Comparison of ENCODE assay signal across 1 cellular context in genomic region chr12:106855221-106855758, GRCh38.
TF ChIP-seq lines count a peak whose summit lies in the region.

No MANE protein-coding gene starts in this region.

TF ChIP-seq in HepG2, 621 proteins besides CTCF, POLR2A, EP300 and RAD21 (continued from another document and continues in another):
- TF ChIP-seq SKIL (CRISPR knock-in tag; IDR thresholded peaks at IDR 0.05; ENCODE audit: borderline replicate concordance) (no peak), ELK4 (CRISPR knock-in tag; IDR thresholded peaks at IDR 0.05; ENCODE audit: borderline replicate concordance) (no peak), ZNF569 (CRISPR knock-in tag; IDR thresholded peaks at IDR 0.05; ENCODE audit: borderline replicate concordance) (no peak), HOXA3 (CRISPR knock-in tag; IDR thresholded peaks at IDR 0.05) (peak; percentile 33; the same call in 1 of the 2 replicates), PRDM15 (CRISPR knock-in tag; IDR thresholded peaks at IDR 0.05) (no peak), SNRNP70 (IDR thresholded peaks at IDR 0.05; ENCODE audit: low read depth, low read length) (no peak), MATR3 (CRISPR knock-in tag; IDR thresholded peaks at IDR 0.05) (no peak), NR1H2 (CRISPR knock-in tag; IDR thresholded peaks at IDR 0.05; ENCODE audit: borderline replicate concordance, low read depth) (no peak), GPN1 (CRISPR knock-in tag; IDR thresholded peaks at IDR 0.05; ENCODE audit: borderline replicate concordance) (no peak), RBM22 (optimal IDR thresholded peaks at IDR 0.05; ENCODE audit: low read length) (no peak), PHF20 (CRISPR knock-in tag; IDR thresholded peaks at IDR 0.05) (no peak), ZKSCAN8 (CRISPR knock-in tag; IDR thresholded peaks at IDR 0.05; ENCODE audit: borderline replicate concordance) (no peak; the same call in 1 of the 2 replicates), SRSF1 (optimal IDR thresholded peaks at IDR 0.05; ENCODE audit: low read depth, low read length) (no peak), MED8 (CRISPR knock-in tag; IDR thresholded peaks at IDR 0.05; ENCODE audit: insufficient replicate concordance) (no peak), THRA (CRISPR knock-in tag; IDR thresholded peaks at IDR 0.05; ENCODE audit: borderline replicate concordance) (peak; percentile 62; the same call in 1 of the 2 replicates), TFDP2 (CRISPR knock-in tag; IDR thresholded peaks at IDR 0.05) (0 out of 2 replicates have a peak, but pooled peaks have one; percentile 20), HOXA9 (CRISPR knock-in tag; IDR thresholded peaks at IDR 0.05; ENCODE audit: borderline replicate concordance) (no peak), PTBP1 (IDR thresholded peaks at IDR 0.05; ENCODE audit: low read depth, low read length, poor library complexity, severe bottlenecking) (no peak), RFX5 (IDR thresholded peaks at IDR 0.05; ENCODE audit: low read depth, low read length) (no peak), SMAD9 (CRISPR knock-in tag; IDR thresholded peaks at IDR 0.05) (no peak), DPF2 (CRISPR knock-in tag; IDR thresholded peaks at IDR 0.05; ENCODE audit: borderline replicate concordance, low read depth) (peak; percentile 91), POLR2G (IDR thresholded peaks at IDR 0.05; ENCODE audit: low read depth, low read length) (no peak), ZNF768 (CRISPR knock-in tag; IDR thresholded peaks at IDR 0.05) (no peak), NCOA5 (CRISPR knock-in tag; IDR thresholded peaks at IDR 0.05) (no peak), HBP1 (CRISPR knock-in tag; IDR thresholded peaks at IDR 0.05; ENCODE audit: low read depth) (no peak), ZBTB20 (CRISPR knock-in tag; IDR thresholded peaks at IDR 0.05; ENCODE audit: borderline replicate concordance, low read depth) (peak; percentile 87; the same call in 1 of the 2 replicates), ZNF781 (CRISPR knock-in tag; IDR thresholded peaks at IDR 0.05; ENCODE audit: borderline replicate concordance, not compliant biosample characterization) (no peak), ZNF441 (CRISPR knock-in tag; IDR thresholded peaks at IDR 0.05; ENCODE audit: borderline replicate concordance) (no peak), CC2D1A (CRISPR knock-in tag; IDR thresholded peaks at IDR 0.05) (no peak), RBFOX2 (IDR thresholded peaks at IDR 0.05; ENCODE audit: low read depth, low read length) (no peak), THAP11 (CRISPR knock-in tag; IDR thresholded peaks at IDR 0.05) (peak; percentile 72), PRDM4 (CRISPR knock-in tag; IDR thresholded peaks at IDR 0.05; ENCODE audit: borderline replicate concordance) (no peak), SAFB2 (CRISPR knock-in tag; IDR thresholded peaks at IDR 0.05; ENCODE audit: borderline replicate concordance, low read depth) (no peak), ZNF816 (CRISPR knock-in tag; IDR thresholded peaks at IDR 0.05; ENCODE audit: borderline replicate concordance) (peak; percentile 69; the same call in 1 of the 2 replicates), ARID2 (CRISPR knock-in tag; IDR thresholded peaks at IDR 0.05; ENCODE audit: borderline replicate concordance) (no peak), TP53 (CRISPR knock-in tag; conservative IDR thresholded peaks at IDR 0.05) (no peak), SRF (IDR thresholded peaks at IDR 0.05; ENCODE audit: low read depth, low read length) (no peak), ARHGAP35 (CRISPR knock-in tag; IDR thresholded peaks at IDR 0.05; ENCODE audit: borderline replicate concordance) (no peak), ZZZ3 (CRISPR knock-in tag; IDR thresholded peaks at IDR 0.05; ENCODE audit: borderline replicate concordance) (no peak), CREB3 (CRISPR knock-in tag; IDR thresholded peaks at IDR 0.05) (no peak), ZNF224 (CRISPR knock-in tag; IDR thresholded peaks at IDR 0.05) (no peak), ZBTB10 (CRISPR knock-in tag; IDR thresholded peaks at IDR 0.05; ENCODE audit: borderline replicate concordance) (no peak), ZNF280B (CRISPR knock-in tag; IDR thresholded peaks at IDR 0.05; ENCODE audit: borderline replicate concordance) (no peak)
